Comparison of ENCODE assay signal across 8 cellular contexts in genomic region chr4:81052119-81053068, GRCh38. TPM values are rescaled to one million over a fixed set of nuclear protein-coding genes. Genes with fewer than 3 reads are reported as not detected.
DNase-seq lines count a peak whose midpoint lies in the region; ATAC-seq, FAIRE-seq and TF ChIP-seq lines count a peak whose summit lies in the region.

No MANE protein-coding gene starts in this region.

- DNase-seq in DMS153 (lab: John Stamatoyannopoulos, UW) (peak; percentile 19), NOMO-1 treated with DMSO at 0.1 percent for 48 hours (lab: John Stamatoyannopoulos, UW; ENCODE audit: unreplicated experiment) (peak; percentile 10), head of caudate nucleus (peak in 39 of 42 donors; percentile 12 to 84 (median 52)), retinal pigment epithelial cell (ENCODE audit: low read depth) (no peak), frontal cortex (ENCODE audit: low spot score in 2 of 2) (no peak)
- DNase-seq in activated T-cell treated with anti-CD3 and anti-CD28 coated beads, Interleukin-2, amount 50 U/mL, for 48 hours, result peak; percentile 56 to 64

- intact Hi-C loops in head of caudate nucleus (cut with DNase I), result no loop called here

- FAIRE-seq in frontal cortex (lab: Jason Lieb, UNC), result no peak

- TF ChIP-seq CTCF in retinal pigment epithelial cell (conservative IDR thresholded peaks at IDR 0.05; ENCODE audit: low read depth, low read length), result peak; percentile 86

- H3K4me3 ChIP-seq in retinal pigment epithelial cell (ENCODE audit: low read length), result no peak overlapping the region

- ATAC-seq in GM19324 (IDR thresholded peaks at IDR 0.05; ENCODE audit: low FRiP score, unreplicated experiment), result peak; percentile 95
- peak; percentile 99 for ATAC-seq in HG03175 (IDR thresholded peaks at IDR 0.05; ENCODE audit: unreplicated experiment)

RNA-seq across cellular contexts. Expression of gene BMP3, which starts 21.9 kb away (rescaled TPM):
- 5.7 TPM for total RNA-seq in frontal cortex

Comparison
In these comparisons a context has a peak if more than half of its experiments do, and no peak if none do; other contexts are left out.
1. DNase-seq: peak in DMS153 (single experiment), NOMO-1 treated with DMSO at 0.1 percent for 48 hours (single experiment), activated T-cell treated with anti-CD3 and anti-CD28 coated beads, Interleukin-2, amount 50 U/mL, for 48 hours (2 of 2) and head of caudate nucleus (39 of 42); none in retinal pigment epithelial cell (single experiment) and frontal cortex (0 of 2).